1 cellular context compared by ENCODE assay signal in genomic region chr12:45478931-45479330, GRCh38.
"Had no signal": no experiment of that assay in that cellular context is flagged by ENCODE, and none has a peak within 500 bp of the region (broad histone marks: within the 10 kb centered on the region; RNA-seq: fewer than 3 reads in every experiment).

No MANE protein-coding gene starts in this region.

- H3K4me3 ChIP-seq: MG63 had no signal

- H3K36me3 ChIP-seq: MG63 had no signal
